9 cellular contexts compared by ENCODE assay signal in the genomic region with DNA sequence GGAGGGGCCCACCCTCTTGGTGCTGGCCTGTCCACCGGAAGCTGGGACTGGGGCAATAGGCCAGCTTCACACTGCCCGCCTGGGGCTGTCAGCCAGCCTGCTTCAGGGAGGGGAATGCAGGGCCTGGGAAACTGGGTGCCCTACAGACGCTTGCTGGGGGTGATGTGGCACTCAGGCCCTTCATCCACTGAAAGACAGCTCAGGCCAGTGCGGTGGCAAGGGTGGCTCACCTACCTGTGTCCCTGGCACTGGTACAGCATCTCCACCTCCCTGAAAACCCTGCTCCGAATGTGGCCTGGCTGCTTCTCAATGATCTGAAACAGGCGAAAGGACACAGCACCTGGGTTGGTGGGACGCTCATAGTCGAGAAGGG. TPM values are rescaled to one million over a fixed set of nuclear protein-coding genes. Genes with fewer than 3 reads are reported as not detected.
DNase-seq lines count a peak whose midpoint lies in the region; ATAC-seq and TF ChIP-seq lines count a peak whose summit lies in the region.
"Had no signal": no experiment of that assay in that cellular context is flagged by ENCODE, and none has a peak within 500 bp of the region (broad histone marks: within the 10 kb centered on the region; RNA-seq: fewer than 3 reads in every experiment).

No MANE protein-coding gene starts in this region.

- H3K27ac ChIP-seq in lower lobe of right lung, result peak overlapping the region; percentile 88
- H3K27ac ChIP-seq in testis, result peak overlapping the region; percentile 78 to 89

- peaks cover 26% of the 10 kb centered on the region for H3K36me3 Mint-ChIP-seq in T-helper 2 cell treated with Interferon-gamma antibody and Interleukin-4, amounts not matched to agents 5 μg/mL and 100 μg/mL, for 36 hours (ENCODE audit: low read depth)

- no peak for TF ChIP-seq POLR2A in testis (IDR thresholded peaks at IDR 0.05)

- intact Hi-C loops in lower lobe of right lung (cut with DNase I) (no loop called here), testis (cut with DNase I; ENCODE audit: low total_unique reads) (no loop called here)

- no peaks in the 10 kb centered on the region for H3K27me3 ChIP-seq in adipocyte (replicated peaks; ENCODE audit: control insufficient read depth, insufficient read depth, low read length)
- no peaks in the 10 kb centered on the region for H3K27me3 ChIP-seq in lower lobe of right lung (ENCODE audit: low read depth)
- H3K27me3 ChIP-seq in testis, result no peaks in the 10 kb centered on the region

- ATAC-seq in lower lobe of right lung, result no peak
- no peak for ATAC-seq in HG03108 (IDR thresholded peaks at IDR 0.05; ENCODE audit: unreplicated experiment)
- no peak for ATAC-seq in HG02588 (IDR thresholded peaks at IDR 0.05; ENCODE audit: unreplicated experiment)

- peaks cover 86% of the 10 kb centered on the region for H3K36me3 ChIP-seq in adipocyte (ENCODE audit: control insufficient read depth, insufficient read depth, low read length, severe bottlenecking)
- H3K36me3 ChIP-seq in lower lobe of right lung, result peaks cover 91% of the 10 kb centered on the region
- no peaks in the 10 kb centered on the region for H3K36me3 ChIP-seq in testis (ENCODE audit: low read depth, missing control alignments)

- peak overlapping the region; percentile 47 for H3K4me3 ChIP-seq in adipocyte (ENCODE audit: low read length)
- no peak overlapping the region for H3K4me3 ChIP-seq in lower lobe of right lung
- no peak overlapping the region for H3K4me3 ChIP-seq in testis

- H3K9me3 ChIP-seq in adipocyte (ENCODE audit: control insufficient read depth, low read length) (no peaks in the 10 kb centered on the region), lower lobe of right lung (no peaks in the 10 kb centered on the region), testis (no peaks in the 10 kb centered on the region)

- H3K4me3 Mint-ChIP-seq in T-helper 2 cell treated with Interferon-gamma antibody and Interleukin-4, amounts not matched to agents 5 μg/mL and 100 μg/mL, for 36 hours, result peak overlapping the region; percentile 67

- no peaks in the 10 kb centered on the region for H3K27me3 Mint-ChIP-seq in T-helper 2 cell treated with Interferon-gamma antibody and Interleukin-4, amounts not matched to agents 5 μg/mL and 100 μg/mL, for 36 hours (ENCODE audit: low read depth)

- H3K4me1 ChIP-seq in adipocyte (ENCODE audit: control insufficient read depth, insufficient read depth, low read length), result peaks cover 59% of the 10 kb centered on the region
- peaks cover 82% of the 10 kb centered on the region for H3K4me1 ChIP-seq in lower lobe of right lung
- peaks cover 67% of the 10 kb centered on the region for H3K4me1 ChIP-seq in testis

- peaks cover 6% of the 10 kb centered on the region for H3K4me1 Mint-ChIP-seq in T-helper 2 cell treated with Interferon-gamma antibody and Interleukin-4, amounts not matched to agents 5 μg/mL and 100 μg/mL, for 36 hours (ENCODE audit: low read depth)

- peak; percentile 4 for DNase-seq in T-helper 2 cell treated with Interferon-gamma antibody and Interleukin-4, amounts not matched to agents 5 μg/mL and 100 μg/mL, for 36 hours (ENCODE audit: low spot score)
- DNase-seq in T-helper 2 cell, result no peak
- DNase-seq in adipocyte (ENCODE audit: low read depth), result no peak
- DNase-seq in lower lobe of right lung, result peak; percentile 46
- DNase-seq in testis, result no peak
- DNase-seq in cerebellar cortex (ENCODE audit: low spot score), result no peak
- DNase-seq: NCI-H187 treated with DMSO at 0.1 percent for 48 hours had no signal

- H3K27ac Mint-ChIP-seq in T-helper 2 cell treated with Interferon-gamma antibody and Interleukin-4, amounts not matched to agents 5 μg/mL and 100 μg/mL, for 36 hours, result peak overlapping the region; percentile 88

- no peaks in the 10 kb centered on the region for H3K9me3 Mint-ChIP-seq in T-helper 2 cell treated with Interferon-gamma antibody and Interleukin-4, amounts not matched to agents 5 μg/mL and 100 μg/mL, for 36 hours

- no peak for TF ChIP-seq CTCF in lower lobe of right lung (IDR thresholded peaks at IDR 0.05)
- TF ChIP-seq CTCF in testis (IDR thresholded peaks at IDR 0.05), result no peak

- H3K9ac ChIP-seq in adipocyte (ENCODE audit: low read length), result peak overlapping the region; percentile 13

- 76 to 87% methylated on average over 3 to 8 of the region's 8 CpGs for WGBS in testis, 2 donors

RNA-seq across cellular contexts. Expression of a gene that starts 7.8 kb away (rescaled TPM):
- 268 TPM for total RNA-seq in lower lobe of right lung
- 100 to 1,000 TPM in 1 of 2 donors, 10 to 100 TPM in 1; 93.0 to 103 TPM for total RNA-seq in testis
- 76.5 TPM for polyA plus RNA-seq in testis (ENCODE audit: insufficient read depth, low read depth, low replicate concordance)

RNA-seq across cellular contexts. Expression of a gene that starts 27.7 kb away (rescaled TPM):
- 62.0 TPM for total RNA-seq in lower lobe of right lung
- total RNA-seq in testis, result 100 to 1,000 TPM in 1 of 2 donors, 10 to 100 TPM in 1; 61.1 to 117 TPM
- 43.2 TPM for polyA plus RNA-seq in testis (ENCODE audit: insufficient read depth, low read depth, low replicate concordance)

RNA-seq across cellular contexts. Expression of a gene that starts 52.9 kb away (rescaled TPM):
- 69.2 TPM for total RNA-seq in lower lobe of right lung
- 10 to 100 TPM; 22.8 to 31.6 TPM for total RNA-seq in testis
- 17.8 TPM for polyA plus RNA-seq in testis (ENCODE audit: insufficient read depth, low read depth, low replicate concordance)

RNA-seq across cellular contexts. Expression of a gene that starts 53.5 kb away (rescaled TPM):
- total RNA-seq in lower lobe of right lung, result 7.4 TPM
- 100 to 1,000 TPM; 208 to 276 TPM for total RNA-seq in testis
- polyA plus RNA-seq in testis (ENCODE audit: insufficient read depth, low read depth, low replicate concordance), result 796 TPM

Comparison
In these comparisons a context has a peak if more than half of its experiments do, and no peak if none do; other contexts are left out.
1. DNase-seq: peak in T-helper 2 cell treated with Interferon-gamma antibody and Interleukin-4, amounts not matched to agents 5 μg/mL and 100 μg/mL, for 36 hours (single experiment) and lower lobe of right lung (single experiment); none in T-helper 2 cell (0 of 5), adipocyte (single experiment), testis (single experiment) and cerebellar cortex (single experiment).